Comparison of ENCODE assay signal across 8 cellular contexts in genomic region chr12:49673446-49674317, GRCh38. TPM values are rescaled to one million over a fixed set of nuclear protein-coding genes. Genes with fewer than 3 reads are reported as not detected.
A peak's percentile ranks its signal among the peaks of the same experiment; 100 is the strongest.
DNase-seq lines count a peak whose midpoint lies in the region; ATAC-seq and TF ChIP-seq lines count a peak whose summit lies in the region.

No MANE protein-coding gene starts in this region.

- H3K9ac ChIP-seq in HUES64 (ENCODE audit: low read depth, low read length): peak overlapping the region; percentile 40; the same call in 1 of the 2 replicates

- H3K4me1 ChIP-seq in HUES64 (ENCODE audit: insufficient read depth, low read length) (peaks cover 23% of the 10 kb centered on the region), esophagus squamous epithelium (peaks cover 43 to 67% (median 54%) of the 10 kb centered on the region in 3 donors), mucosa of descending colon (ENCODE audit: low read depth) (peaks cover 27% of the 10 kb centered on the region), tibial artery (peaks cover 0 to 55% (median 50%) of the 10 kb centered on the region in 4 donors)

- no peaks in the 10 kb centered on the region for H3K27me3 ChIP-seq in HUES64 (ENCODE audit: insufficient read depth, low read length)
- H3K27me3 ChIP-seq in esophagus squamous epithelium: no peaks in the 10 kb centered on the region
- H3K27me3 ChIP-seq in tibial artery: no peaks in the 10 kb centered on the region

- ATAC-seq in mucosa of descending colon (peak; percentile 94), HG02885 (IDR thresholded peaks at IDR 0.05; ENCODE audit: poor library complexity, unreplicated experiment) (no peak), GM18519 (IDR thresholded peaks at IDR 0.05; ENCODE audit: low FRiP score, unreplicated experiment) (no peak)

- H3K27ac ChIP-seq in HUES64 (ENCODE audit: low read depth, low read length) (peak overlapping the region; percentile 47), esophagus squamous epithelium (peak overlapping the region; percentile 70 to 95 (median 91)), tibial artery (peak overlapping the region; percentile 82 to 97)

- peak; percentile 28; the same call in 1 of the 2 replicates for TF ChIP-seq CTCF in WI38 (IDR thresholded peaks at IDR 0.05; ENCODE audit: low read depth, low read length)
- peak in 4 of 6 experiments; percentile 22 to 48 (median 47) for TF ChIP-seq CTCF in esophagus squamous epithelium (IDR thresholded peaks at IDR 0.05)
- TF ChIP-seq CTCF in mucosa of descending colon (IDR thresholded peaks at IDR 0.05): no peak
- TF ChIP-seq CTCF in tibial artery (IDR thresholded peaks at IDR 0.05): peak; percentile 57 to 77

- DNase-seq in C1 segment of cervical spinal cord (lab: John Stamatoyannopoulos, UW) (peak; percentile 50 to 98 (median 90)), esophagus squamous epithelium (lab: John Stamatoyannopoulos, UW) (peak; percentile 26), mucosa of descending colon (peak; percentile 85 to 88 (median 85)), tibial artery (peak; percentile 95 to 97)

- H3K9me3 ChIP-seq in HUES64 (ENCODE audit: insufficient read depth, low read depth, low read length) (no peaks in the 10 kb centered on the region), esophagus squamous epithelium (no peaks in the 10 kb centered on the region), mucosa of descending colon (no peaks in the 10 kb centered on the region), tibial artery (no peaks in the 10 kb centered on the region)

- H3K36me3 ChIP-seq in HUES64 (ENCODE audit: insufficient read depth, low read length): no peaks in the 10 kb centered on the region
- no peaks in the 10 kb centered on the region for H3K36me3 ChIP-seq in esophagus squamous epithelium
- H3K36me3 ChIP-seq in mucosa of descending colon (ENCODE audit: low read depth): no peaks in the 10 kb centered on the region
- H3K36me3 ChIP-seq in tibial artery: no peaks in the 10 kb centered on the region

- H3K4me3 ChIP-seq in HUES64 (ENCODE audit: low read length) (no peak overlapping the region), WI38 (ENCODE audit: low read depth, low read length) (peak overlapping the region; percentile 27), esophagus squamous epithelium (peak overlapping the region in 1 of 4 donors; percentile 1), mucosa of descending colon (no peak overlapping the region), tibial artery (no peak overlapping the region)

- peak in 2 of 4 donors; percentile 39 to 72 for TF ChIP-seq POLR2A in esophagus squamous epithelium (IDR thresholded peaks at IDR 0.05)

- intact Hi-C loops in esophagus squamous epithelium (cut with DNase I) (no loop called here), mucosa of descending colon (cut with DNase I, micrococcal nuclease) (no loop called here), tibial artery (cut with DNase I; ENCODE audit: low total_unique reads) (loop anchor here (5.0 kb wide), 1 partner anchor 34 kb away; the partner anchor contains the start of gene FMNL3)

- 42% methylated on average over 13 of the region's 13 CpGs for WGBS in HUES64
- 15 to 25% methylated on average over 8 to 12 of the region's 13 CpGs for WGBS in esophagus squamous epithelium, 2 donors

RNA-seq across cellular contexts. Expression of gene FMNL3, which starts 33.5 kb away (rescaled TPM):
- polyA plus RNA-seq in HUES64 (2013, experiment 1 of 2): 12.1 TPM
- polyA plus RNA-seq in HUES64 (2013, experiment 2 of 2): 10.5 TPM
- total RNA-seq in esophagus squamous epithelium: 1 to 10 TPM; 5.2 to 7.6 (median 5.8) TPM
- total RNA-seq in mucosa of descending colon: 10 to 100 TPM in 1 of 3 donors, 1 to 10 TPM in 2; 4.2 to 13.4 (median 7.1) TPM

RNA-seq across cellular contexts. Expression of gene PRPF40B, which starts 50.3 kb away (rescaled TPM):
- 11.2 TPM for polyA plus RNA-seq in HUES64 (2013, experiment 1 of 2)
- polyA plus RNA-seq in HUES64 (2013, experiment 2 of 2): 18.1 TPM
- total RNA-seq in esophagus squamous epithelium: 10 to 100 TPM in 2 of 4 donors, 1 to 10 TPM in 2; 5.2 to 14.5 (median 10.2) TPM
- 10 to 100 TPM; 11.5 to 27.2 (median 12.7) TPM for total RNA-seq in mucosa of descending colon

Comparison
In these comparisons a context has a peak if more than half of its experiments do, and no peak if none do; other contexts are left out.
1. DNase-seq: peak in every context shown above with its lines; median percentile 96 in tibial artery; 90 in C1 segment of cervical spinal cord; 85 in mucosa of descending colon; 26 in esophagus squamous epithelium.